8 cellular contexts compared by ENCODE assay signal in genomic region chr19:40751065-40751923, GRCh38. TPM values are rescaled to one million over a fixed set of nuclear protein-coding genes. Genes with fewer than 3 reads are reported as not detected.
A peak's percentile ranks its signal among the peaks of the same experiment; 100 is the strongest.
DNase-seq lines count a peak whose midpoint lies in the region; ATAC-seq, FAIRE-seq and TF ChIP-seq lines count a peak whose summit lies in the region.

Gene SNRPA, plus strand, starts transcription at chr19:40751203. Its CDS starts 206 bp downstream, at chr19:40751409.

- H2BK15ac ChIP-seq in IMR-90 (ENCODE audit: low read depth, low read length) = peak within 1 kb of the TSS; percentile 60; the same call in 2 of the 3 replicates

- peak; percentile 85 for TF ChIP-seq POLR2A in IMR-90 (IDR thresholded peaks at IDR 0.05; ENCODE audit: low read depth, low read length)

- H3K23ac ChIP-seq in IMR-90 (ENCODE audit: low read depth, low read length) = peak within 1 kb of the TSS; percentile 98

- ATAC-seq in GM21528 (IDR thresholded peaks at IDR 0.05; ENCODE audit: low FRiP score, unreplicated experiment) = peak; percentile 65
- peak; percentile 81 for ATAC-seq in IMR-90 (ENCODE audit: low read depth)
- ATAC-seq in mucosa of descending colon = peak; percentile 84

- peak within 1 kb of the TSS; percentile 89 for H3K56ac ChIP-seq in IMR-90 (ENCODE audit: extremely low read depth, insufficient read depth, low read length)

- H4K91ac ChIP-seq in IMR-90 (ENCODE audit: insufficient read depth, low read depth, low read length) = peak within 1 kb of the TSS; percentile 97

- TF ChIP-seq RAD21 in IMR-90 (IDR thresholded peaks at IDR 0.05; ENCODE audit: low read length) = no peak

- peak within 1 kb of the TSS; percentile 99 to 100 for H4K8ac ChIP-seq in IMR-90 (ENCODE audit: low read depth in 2 of 2, low read length in 2 of 2)

- peak within 1 kb of the TSS; percentile 75 for H3K18ac ChIP-seq in IMR-90 (ENCODE audit: low read depth, low read length)

- H3K9me3 ChIP-seq in IMR-90 (ENCODE audit: control insufficient read depth, insufficient read depth, low read length) (no peaks in the 10 kb centered on the region), mucosa of descending colon (no peaks in the 10 kb centered on the region)

- BruUV-seq in IMR-90 (replicated peaks; lab: Mats Ljungman, UMichigan) = TSS peak; percentile 84

- H3K4me3 ChIP-seq in IMR-90 (ENCODE audit: insufficient read depth, low read depth, low read length) (peak within 1 kb of the TSS; percentile 64), mucosa of descending colon (peak within 1 kb of the TSS; percentile 51)

- CTCF ChIA-PET in IMR-90 (lab: Yijun Ruan, JAX) = interaction anchor here (0.9 kb wide), 2 partner anchors 47 to 88 kb away, joined by 3 to 4 read pairs; partner anchors contain the start of gene EGLN2

- H3K36me3 ChIP-seq in IMR-90 (ENCODE audit: control insufficient read depth, insufficient read depth, low read length) (peaks cover 13% of the 10 kb centered on the region), mucosa of descending colon (ENCODE audit: low read depth) (peaks cover 8% of the 10 kb centered on the region)

- DNase-seq in D721Med (ENCODE audit: insufficient read length, low spot score) (peak; percentile 79), IMR-90 (peak; percentile 98), OCI-M1 (lab: John Stamatoyannopoulos, UW) (peak; percentile 99), activated T-cell treated with anti-CD3 and anti-CD28 coated beads for 4 hours (peak; percentile 93), epithelial cell of prostate (ENCODE audit: low read depth, low spot score) (peak; percentile 89), mucosa of descending colon (peak; percentile 95 to 99 (median 98))
- DNase-seq in stimulated activated CD8-positive, alpha-beta memory T cell treated with anti-CD3 and anti-CD28 coated beads, Interleukin-4, amount 100 ng/mL, for 4 hours (ENCODE audit: low read depth in 2 of 2, low spot score in 1 of 2) = peak; percentile 90 to 92

- H2BK20ac ChIP-seq in IMR-90 (ENCODE audit: low read depth, low read length) = peak within 1 kb of the TSS; percentile 30

- peak within 1 kb of the TSS; percentile 85 for H3K27ac ChIP-seq in IMR-90 (ENCODE audit: insufficient read depth, low read length)
- peak within 1 kb of the TSS; percentile 89 for H3K27ac ChIP-seq in epithelial cell of prostate

- POLR2A ChIA-PET in IMR-90 (lab: Charles Lee; ENCODE audit: unreplicated experiment) = no interaction called here

- H2BK5ac ChIP-seq in IMR-90 (ENCODE audit: low read depth, low read length, poor library complexity, severe bottlenecking) = peak within 1 kb of the TSS; percentile 83

- peak within 1 kb of the TSS; percentile 98 for H4K5ac ChIP-seq in IMR-90 (ENCODE audit: low read depth, low read length)

- no peak for FAIRE-seq in D721Med (lab: Jason Lieb, UNC)

- peak within 1 kb of the TSS; percentile 79 for H2BK120ac ChIP-seq in IMR-90 (ENCODE audit: low read depth, low read length)

- peaks cover 20 to 46% of the 10 kb centered on the region in 2 experiments for H3K79me1 ChIP-seq in IMR-90 (ENCODE audit: low read depth in 1 of 2, low read length in 2 of 2)

- peak within 1 kb of the TSS; percentile 98 for H3K4ac ChIP-seq in IMR-90 (ENCODE audit: low read depth, low read length)

- intact Hi-C loops in IMR-90 (cut with micrococcal nuclease) = loop anchor here (2.0 to 5.0 kb wide), 4 partner anchors 28 to 60 kb away; partner anchors contain the start of genes COQ8B, EGLN2, ITPKC and NUMBL
- intact Hi-C loops in mucosa of descending colon (cut with DNase I, micrococcal nuclease) = no loop called here

- H3K4me1 ChIP-seq in IMR-90 (ENCODE audit: control insufficient read depth, insufficient read depth, low read length) (peaks cover 9% of the 10 kb centered on the region), mucosa of descending colon (ENCODE audit: low read depth) (peaks cover 41% of the 10 kb centered on the region)

- dilution Hi-C loops in IMR-90 (cut with HindIII; ENCODE audit: low sequenced_read_pairs, unreplicated experiment) = no loop called here

- in situ Hi-C loops in IMR-90 (cut with MboI; ENCODE audit: low sequenced_read_pairs) = no loop called here

- peak within 1 kb of the TSS; percentile 100 for H2AK9ac ChIP-seq in IMR-90 (replicated peaks; ENCODE audit: low read depth, low read length, poor library complexity)

- H4K20me1 ChIP-seq in IMR-90 (ENCODE audit: insufficient read depth, low read length) = peaks cover 23% of the 10 kb centered on the region

- H3K9me1 ChIP-seq in IMR-90 (ENCODE audit: insufficient read depth, low read length) = peaks cover 11% of the 10 kb centered on the region; the same call in 1 of the 2 replicates

- no peak for TF ChIP-seq CTCF in D721Med (IDR thresholded peaks at IDR 0.05; ENCODE audit: insufficient read depth, missing control alignments)
- TF ChIP-seq CTCF in IMR-90 (conservative IDR thresholded peaks at IDR 0.05; ENCODE audit: low read depth, low read length) = no peak
- TF ChIP-seq CTCF in mucosa of descending colon (IDR thresholded peaks at IDR 0.05) = no peak

- H2AK5ac ChIP-seq in IMR-90 (ENCODE audit: low read depth, low read length) = peak within 1 kb of the TSS; percentile 99

- H3K14ac ChIP-seq in IMR-90 (replicated peaks; ENCODE audit: low read depth, low read length) = peak within 1 kb of the TSS; percentile 97

- 1% methylated on average over 28 of the region's 42 CpGs; no CpG with 5 or more reads in 1 of the 2 experiments for WGBS in IMR-90 (ENCODE audit: extremely low coverage in 2 of 2, insufficient read length in 1 of 2), 2 experiments

- peak within 1 kb of the TSS; percentile 99 for H3K4me2 ChIP-seq in IMR-90 (ENCODE audit: low read depth, low read length)

- H3K9ac ChIP-seq in IMR-90 (ENCODE audit: low read depth, low read length) = peak within 1 kb of the TSS; percentile 91

- peak within 1 kb of the TSS; percentile 96 for H2AFZ ChIP-seq in IMR-90 (replicated peaks; ENCODE audit: low read length, poor library complexity)

- H3K27me3 ChIP-seq in IMR-90 (ENCODE audit: control insufficient read depth, insufficient read depth, low read length) = no peaks in the 10 kb centered on the region

TF ChIP-seq in IMR-90, 13 proteins besides CTCF, POLR2A, EP300 and RAD21:
- TF ChIP-seq MAZ (IDR thresholded peaks at IDR 0.05; ENCODE audit: borderline replicate concordance, low read depth, low read length) = peak; percentile 9; the same call in 1 of the 2 replicates
- no peak for TF ChIP-seq NFE2L2 (IDR thresholded peaks at IDR 0.05; ENCODE audit: low read depth, low read length)
- TF ChIP-seq MXI1 (IDR thresholded peaks at IDR 0.05; ENCODE audit: borderline replicate concordance, low read depth, low read length) = peak; percentile 90
- peak; percentile 78 for TF ChIP-seq BHLHE40 (IDR thresholded peaks at IDR 0.05; ENCODE audit: low read depth, low read length)
- TF ChIP-seq USF2 (IDR thresholded peaks at IDR 0.05; ENCODE audit: low read depth, low read length) = peak; percentile 16; the same call in 1 of the 2 replicates

RNA-seq across cellular contexts. Expression of gene SNRPA, which starts in this region (rescaled TPM):
- total RNA-seq in IMR-90 (2012; rRNA removed) = 28.3 and 30.3 TPM in 2 replicates
- 81.3 and 158 TPM in 2 replicates for polyA plus RNA-seq in IMR-90 (2012; rRNA removed)
- polyA plus RNA-seq in IMR-90 (2012; cell fraction: cytosol; rRNA removed) = 89.7 and 101 TPM in 2 replicates
- polyA plus RNA-seq in IMR-90 (2012; cell fraction: nucleus; rRNA removed; ENCODE audit: low replicate concordance) = 76.5 and 101 TPM in 2 replicates
- 10 to 100 TPM; 54.0 to 81.7 (median 59.9) TPM for total RNA-seq in mucosa of descending colon

Comparison
In these comparisons a context has a peak if more than half of its experiments do, and no peak if none do; other contexts are left out.
1. Peak in every context shown above with its lines: DNase-seq, ATAC-seq, H3K4me3 ChIP-seq and H3K27ac ChIP-seq.